ENCODE assay signal across 26 cellular contexts in genomic region chr1:8161546-8162110, GRCh38.
DNase-seq lines count a peak whose midpoint lies in the region; ATAC-seq and TF ChIP-seq lines count a peak whose summit lies in the region.
"Had no signal": no experiment of that assay in that cellular context is flagged by ENCODE, and none has a peak within 500 bp of the region (broad histone marks: within the 10 kb centered on the region; RNA-seq: fewer than 3 reads in every experiment).

No MANE protein-coding gene starts in this region.

- TF ChIP-seq RAD21 in SK-N-SH (IDR thresholded peaks at IDR 0.05; ENCODE audit: low read length): no peak

- TF ChIP-seq CTCF in SK-N-SH (IDR thresholded peaks at IDR 0.05): no peak

- H3K4me1 ChIP-seq in SK-N-SH (ENCODE audit: control insufficient read depth in 1 of 2, insufficient read depth in 2 of 2, low read depth in 1 of 2, low read length in 1 of 2): no peaks in the 10 kb centered on the region
- H3K4me1 ChIP-seq: adrenal gland, SJSA1 had no signal

- no peaks in the 10 kb centered on the region for H3K9me3 Mint-ChIP-seq in activated naive CD4-positive, alpha-beta T cell treated with anti-CD3 and anti-CD28 coated beads, Interleukin-2, amount 50 U/mL, for 24 hours
- H3K9me3 Mint-ChIP-seq in natural killer cell treated with Interleukin-12 subunit alpha and Interleukin-12 subunit beta and Interleukin-15 and Interleukin-18, amount 100 ng/mL, for 72 hours: no peaks in the 10 kb centered on the region
- H3K9me3 Mint-ChIP-seq: HFFc6; immature natural killer cell; T-helper 2 cell treated with Interferon-gamma antibody and Interleukin-4, amounts not matched to agents 5 μg/mL and 100 μg/mL, for 36 hours had no signal

- WGBS in SK-N-SH (ENCODE audit: low lambda C conversion rate): 80% methylated on average over 9 of the region's 9 CpGs

- no peak overlapping the region for H3K9ac ChIP-seq in SK-N-SH

- no peak overlapping the region for H3K4me3 Mint-ChIP-seq in activated naive CD4-positive, alpha-beta T cell treated with anti-CD3 and anti-CD28 coated beads, Interleukin-2, amount 50 U/mL, for 24 hours
- no peak overlapping the region for H3K4me3 Mint-ChIP-seq in natural killer cell treated with Interleukin-12 subunit alpha and Interleukin-12 subunit beta and Interleukin-15 and Interleukin-18, amount 100 ng/mL, for 72 hours
- H3K4me3 Mint-ChIP-seq: HFFc6; immature natural killer cell; nephron progenitor cell; T-helper 2 cell treated with Interferon-gamma antibody and Interleukin-4, amounts not matched to agents 5 μg/mL and 100 μg/mL, for 36 hours had no signal

- no peaks in the 10 kb centered on the region for H3K36me3 ChIP-seq in SK-N-SH (replicated peaks in 1 of 2; ENCODE audit: control insufficient read depth in 1 of 2, insufficient read depth in 2 of 2, low read length in 1 of 2)
- H3K36me3 ChIP-seq: adrenal gland, brain microvascular endothelial cell, esophagus muscularis mucosa, SJSA1, upper lobe of right lung had no signal

- DNase-seq in activated naive CD4-positive, alpha-beta T cell treated with Interleukin-2 at 50 U/mL for 16 hours: no peak
- DNase-seq in NCI-H146 treated with DMSO at 0.1 percent for 48 hours (lab: John Stamatoyannopoulos, UW; ENCODE audit: unreplicated experiment): peak; percentile 29
- peak; percentile 96 for DNase-seq in SKM-1 treated with dmso at 0.1 percent for 144 hours (lab: John Stamatoyannopoulos, UW; ENCODE audit: unreplicated experiment)
- no peak for DNase-seq in SK-N-SH
- DNase-seq in natural killer cell treated with Interleukin-12 subunit alpha and Interleukin-12 subunit beta and Interleukin-15 and Interleukin-18, amount 100 ng/mL, for 72 hours (ENCODE audit: low spot score): no peak
- DNase-seq: activated CD4-positive, alpha-beta T cell treated with anti-CD3 and anti-CD28 coated beads, Interleukin-2, amount 50 U/mL, for 4 hours; activated gamma-delta T cell treated with Interleukin-2 at 50 U/mL for 16 hours; adrenal gland; brain microvascular endothelial cell; DND-41; effector memory CD4-positive, alpha-beta T cell; HFFc6; immature natural killer cell; NCI-H1105 treated with DMSO at 0.1 percent for 48 hours; NCI-H774; nephron progenitor cell; upper lobe of right lung had no signal

- H2AFZ ChIP-seq in SK-N-SH (ENCODE audit: low read depth): no peak overlapping the region
- H2AFZ ChIP-seq: hepatocyte had no signal

- CTCF ChIA-PET in SK-N-SH (lab: Yijun Ruan, JAX): no interaction called here

- H3K27me3 ChIP-seq in SK-N-SH (ENCODE audit: insufficient read depth): no peaks in the 10 kb centered on the region
- H3K27me3 ChIP-seq: adrenal gland, brain microvascular endothelial cell, esophagus muscularis mucosa, hepatocyte, SJSA1, upper lobe of right lung had no signal

- peaks cover 30% of the 10 kb centered on the region for H3K4me1 Mint-ChIP-seq in activated naive CD4-positive, alpha-beta T cell treated with anti-CD3 and anti-CD28 coated beads, Interleukin-2, amount 50 U/mL, for 24 hours
- peaks cover 7 to 8% of the 10 kb centered on the region in 2 donors for H3K4me1 Mint-ChIP-seq in natural killer cell treated with Interleukin-12 subunit alpha and Interleukin-12 subunit beta and Interleukin-15 and Interleukin-18, amount 100 ng/mL, for 72 hours (ENCODE audit: low read depth in 2 of 2)

- no peaks in the 10 kb centered on the region for H3K27me3 Mint-ChIP-seq in activated naive CD4-positive, alpha-beta T cell treated with anti-CD3 and anti-CD28 coated beads, Interleukin-2, amount 50 U/mL, for 24 hours
- peaks cover 10 to 12% of the 10 kb centered on the region in 2 donors for H3K27me3 Mint-ChIP-seq in natural killer cell treated with Interleukin-12 subunit alpha and Interleukin-12 subunit beta and Interleukin-15 and Interleukin-18, amount 100 ng/mL, for 72 hours

- H3K9me3 ChIP-seq in SK-N-SH: no peaks in the 10 kb centered on the region
- H3K9me3 ChIP-seq: adrenal gland, esophagus muscularis mucosa, SJSA1, upper lobe of right lung had no signal

- H3K4me2 ChIP-seq in SK-N-SH: no peak overlapping the region
- H3K4me2 ChIP-seq: hepatocyte had no signal

- no peaks in the 10 kb centered on the region for H3K79me2 ChIP-seq in SK-N-SH (ENCODE audit: insufficient read depth)
- H3K79me2 ChIP-seq: hepatocyte had no signal

- H3K27ac Mint-ChIP-seq in activated naive CD4-positive, alpha-beta T cell treated with anti-CD3 and anti-CD28 coated beads, Interleukin-2, amount 50 U/mL, for 24 hours: peak overlapping the region; percentile 73
- H3K27ac Mint-ChIP-seq in natural killer cell treated with Interleukin-12 subunit alpha and Interleukin-12 subunit beta and Interleukin-15 and Interleukin-18, amount 100 ng/mL, for 72 hours: peak overlapping the region in 1 of 2 donors; percentile 0
- H3K27ac Mint-ChIP-seq: HFFc6; nephron progenitor cell; T-helper 2 cell treated with Interferon-gamma antibody and Interleukin-4, amounts not matched to agents 5 μg/mL and 100 μg/mL, for 36 hours had no signal

- no peaks in the 10 kb centered on the region for H3F3A ChIP-seq in SK-N-SH (replicated peaks; ENCODE audit: insufficient read depth)

- no peaks in the 10 kb centered on the region for H3K36me3 Mint-ChIP-seq in activated naive CD4-positive, alpha-beta T cell treated with anti-CD3 and anti-CD28 coated beads, Interleukin-2, amount 50 U/mL, for 24 hours
- H3K36me3 Mint-ChIP-seq in natural killer cell treated with Interleukin-12 subunit alpha and Interleukin-12 subunit beta and Interleukin-15 and Interleukin-18, amount 100 ng/mL, for 72 hours: no peaks in the 10 kb centered on the region

- no peak overlapping the region for H3K27ac ChIP-seq in SK-N-SH (ENCODE audit: low read depth in 2 of 2, low read length in 1 of 2)
- H3K27ac ChIP-seq: adrenal gland, brain microvascular endothelial cell, C4-2B, hepatocyte, SJSA1, upper lobe of right lung had no signal

- H3K4me3 ChIP-seq in SK-N-SH (ENCODE audit: low read depth in 2 of 2, low read length in 1 of 2): no peak overlapping the region
- H3K4me3 ChIP-seq: adrenal gland, esophagus muscularis mucosa, hepatocyte, SJSA1, upper lobe of right lung had no signal

- TF ChIP-seq EP300 in SK-N-SH (IDR thresholded peaks at IDR 0.05; ENCODE audit: borderline replicate concordance in 1 of 2, low read depth in 1 of 2, low read length in 1 of 2): no peak

- POLR2A ChIA-PET in SK-N-SH (lab: Yijun Ruan, JAX): no interaction called here

- H4K20me1 ChIP-seq in SK-N-SH (ENCODE audit: insufficient read depth): no peaks in the 10 kb centered on the region

- no peaks in the 10 kb centered on the region for H3K9me2 ChIP-seq in SK-N-SH

- no peak for ATAC-seq in HG02642 (IDR thresholded peaks at IDR 0.05; ENCODE audit: poor library complexity, unreplicated experiment)
- no peak for ATAC-seq in HG02678 (IDR thresholded peaks at IDR 0.05; ENCODE audit: unreplicated experiment)
- no peak for ATAC-seq in natural killer cell treated with Interleukin-12 subunit alpha and Interleukin-12 subunit beta and Interleukin-15 and Interleukin-18, amount 100 ng/mL, for 72 hours
- ATAC-seq: sciatic nerve, upper lobe of right lung had no signal

TF ChIP-seq in SK-N-SH, 30 proteins besides CTCF, POLR2A, EP300 and RAD21:
- TF ChIP-seq RFX5 (IDR thresholded peaks at IDR 0.05; ENCODE audit: low read length) (no peak), TEAD4 (IDR thresholded peaks at IDR 0.05; ENCODE audit: borderline replicate concordance, insufficient read depth) (no peak), EZH2phosphoT487 (IDR thresholded peaks at IDR 0.05; ENCODE audit: borderline replicate concordance, low read depth) (no peak)

Comparison
In these comparisons a context has a peak if more than half of its experiments do, and no peak if none do; other contexts are left out.
1. DNase-seq: peak in NCI-H146 treated with DMSO at 0.1 percent for 48 hours (single experiment) and SKM-1 treated with dmso at 0.1 percent for 144 hours (single experiment); none in activated naive CD4-positive, alpha-beta T cell treated with Interleukin-2 at 50 U/mL for 16 hours (single experiment), SK-N-SH (single experiment) and natural killer cell treated with Interleukin-12 subunit alpha and Interleukin-12 subunit beta and Interleukin-15 and Interleukin-18, amount 100 ng/mL, for 72 hours (single experiment).